23 cellular contexts compared by ENCODE assay signal in the genomic region with DNA sequence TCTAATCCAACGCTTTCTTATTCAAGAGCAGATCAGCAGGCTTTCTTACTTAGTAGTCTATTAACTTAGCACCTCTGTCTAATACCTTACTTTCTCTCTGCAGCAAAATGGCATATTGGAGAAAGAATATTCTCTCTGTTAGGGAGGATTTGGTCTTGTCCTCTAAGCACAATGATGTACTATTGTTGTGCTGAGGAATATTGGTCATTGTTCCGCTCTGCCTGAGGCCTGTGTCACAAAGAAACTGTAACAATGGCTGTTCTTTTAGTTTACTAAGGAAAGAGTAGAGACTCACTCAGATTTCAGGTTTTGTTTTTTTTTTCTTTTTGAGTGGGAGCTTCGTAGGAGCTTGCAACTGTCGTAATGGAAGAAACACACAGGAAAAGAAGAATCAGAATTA.
DNase-seq lines count a peak whose midpoint lies in the region; ATAC-seq and TF ChIP-seq lines count a peak whose summit lies in the region.
"Had no signal": no experiment of that assay in that cellular context is flagged by ENCODE, and none has a peak within 500 bp of the region (broad histone marks: within the 10 kb centered on the region; RNA-seq: fewer than 3 reads in every experiment).

No MANE protein-coding gene starts in this region.

- H3K27ac ChIP-seq in OCI-LY3 (ENCODE audit: low read length) (no peak overlapping the region), SK-N-SH (ENCODE audit: low read depth in 2 of 2, low read length in 1 of 2) (no peak overlapping the region)

- CTCF ChIA-PET in SK-N-SH (lab: Yijun Ruan, JAX): no interaction called here

- H3K9ac ChIP-seq in OCI-LY3 (ENCODE audit: low read length) (no peak overlapping the region), SK-N-SH (no peak overlapping the region)

- DNase-seq in Ammon's horn (ENCODE audit: low spot score) (peak; percentile 62), globus pallidus (ENCODE audit: low spot score) (peak; percentile 77), putamen (ENCODE audit: low spot score) (peak; percentile 38), SK-N-SH (no peak), NCI-H82 (lab: John Stamatoyannopoulos, UW) (no peak)
- DNase-seq: BE2C; Caco-2; CD4-positive, CD25-positive, alpha-beta regulatory T cell; DMS153; GDM1; Kasumi-1; MM.1S; NCI-H1092; NCI-H1436 treated with DMSO at 0.1 percent for 48 hours; NCI-H2029; NCI-H510A; NCI-H774; PC-3; RPMI8226; SIG-M5 had no signal

- H2AFZ ChIP-seq in OCI-LY3 (ENCODE audit: low read depth, low read length) (0 out of 2 replicates have a peak overlapping the region, but pooled peaks have one; percentile 33), SK-N-SH (ENCODE audit: low read depth) (no peak overlapping the region)

- H3K79me2 ChIP-seq in OCI-LY3 (ENCODE audit: low read length): no peaks in the 10 kb centered on the region
- no peaks in the 10 kb centered on the region for H3K79me2 ChIP-seq in SK-N-SH (ENCODE audit: insufficient read depth)

- H3K4me1 ChIP-seq in OCI-LY3 (ENCODE audit: low read length) (no peaks in the 10 kb centered on the region), SK-N-SH (ENCODE audit: control insufficient read depth in 1 of 2, insufficient read depth in 2 of 2, low read depth in 1 of 2, low read length in 1 of 2) (no peaks in the 10 kb centered on the region)
- H3K4me1 ChIP-seq: BE2C, Caco-2 had no signal

- WGBS in SK-N-SH (ENCODE audit: low lambda C conversion rate): 8% methylated on average over 4 of the region's 4 CpGs

- ATAC-seq in HG02981 (IDR thresholded peaks at IDR 0.05; ENCODE audit: unreplicated experiment): no peak
- ATAC-seq: HCT116, PC-3 had no signal

- H3K27me3 ChIP-seq in OCI-LY3 (ENCODE audit: low read depth, low read length): no peaks in the 10 kb centered on the region
- no peaks in the 10 kb centered on the region for H3K27me3 ChIP-seq in SK-N-SH (ENCODE audit: insufficient read depth)
- H3K27me3 ChIP-seq: BE2C had no signal

- POLR2A ChIA-PET in SK-N-SH (lab: Yijun Ruan, JAX): no interaction called here

- H3K36me3 ChIP-seq in OCI-LY3 (replicated peaks; ENCODE audit: low read depth, low read length): no peaks in the 10 kb centered on the region
- H3K36me3 ChIP-seq in SK-N-SH (replicated peaks in 1 of 2; ENCODE audit: control insufficient read depth in 1 of 2, insufficient read depth in 2 of 2, low read length in 1 of 2): no peaks in the 10 kb centered on the region
- H3K36me3 ChIP-seq: BE2C had no signal

- no peaks in the 10 kb centered on the region for H3K9me3 ChIP-seq in OCI-LY3 (ENCODE audit: insufficient read depth, low read length)
- no peaks in the 10 kb centered on the region for H3K9me3 ChIP-seq in SK-N-SH
- H3K9me3 ChIP-seq: BE2C, Caco-2 had no signal

- H3K9me2 ChIP-seq in SK-N-SH: no peaks in the 10 kb centered on the region

- H3F3A ChIP-seq in SK-N-SH (replicated peaks; ENCODE audit: insufficient read depth): no peaks in the 10 kb centered on the region

- TF ChIP-seq EP300 in SK-N-SH (IDR thresholded peaks at IDR 0.05; ENCODE audit: borderline replicate concordance in 1 of 2, low read depth in 1 of 2, low read length in 1 of 2): no peak

- TF ChIP-seq CTCF in OCI-LY3 (IDR thresholded peaks at IDR 0.05; ENCODE audit: low read depth, low read length) (no peak), SK-N-SH (IDR thresholded peaks at IDR 0.05) (no peak)

- no peak for TF ChIP-seq RAD21 in SK-N-SH (IDR thresholded peaks at IDR 0.05; ENCODE audit: low read length)

- no peak overlapping the region for H3K4me2 ChIP-seq in OCI-LY3 (ENCODE audit: low read length)
- no peak overlapping the region for H3K4me2 ChIP-seq in SK-N-SH

- H3K4me3 ChIP-seq in OCI-LY3 (ENCODE audit: low read length): no peak overlapping the region
- no peak overlapping the region for H3K4me3 ChIP-seq in SK-N-SH (ENCODE audit: low read depth in 2 of 2, low read length in 1 of 2)

- H4K20me1 ChIP-seq in OCI-LY3 (ENCODE audit: insufficient read depth, low read length) (no peaks in the 10 kb centered on the region), SK-N-SH (ENCODE audit: insufficient read depth) (no peaks in the 10 kb centered on the region)

TF ChIP-seq in SK-N-SH, 30 proteins besides CTCF, POLR2A, EP300 and RAD21:
- TF ChIP-seq MXI1 (IDR thresholded peaks at IDR 0.05; ENCODE audit: low read depth, low read length) (no peak), RXRA (IDR thresholded peaks at IDR 0.05; ENCODE audit: borderline replicate concordance, low read depth) (no peak), EZH2phosphoT487 (IDR thresholded peaks at IDR 0.05; ENCODE audit: borderline replicate concordance, low read depth) (no peak), SIN3A (IDR thresholded peaks at IDR 0.05; ENCODE audit: borderline replicate concordance, low read depth, low read length) (no peak), SMC3 (IDR thresholded peaks at IDR 0.05; ENCODE audit: low read depth, low read length) (no peak), TEAD4 (IDR thresholded peaks at IDR 0.05; ENCODE audit: borderline replicate concordance, insufficient read depth) (no peak), GABPA (IDR thresholded peaks at IDR 0.05; ENCODE audit: low read depth) (no peak), MEF2A (IDR thresholded peaks at IDR 0.05; ENCODE audit: borderline replicate concordance, low read depth) (no peak), FOXJ3 (CRISPR knock-in tag; IDR thresholded peaks at IDR 0.05) (no peak)
- TF ChIP-seq, protein P1, sequence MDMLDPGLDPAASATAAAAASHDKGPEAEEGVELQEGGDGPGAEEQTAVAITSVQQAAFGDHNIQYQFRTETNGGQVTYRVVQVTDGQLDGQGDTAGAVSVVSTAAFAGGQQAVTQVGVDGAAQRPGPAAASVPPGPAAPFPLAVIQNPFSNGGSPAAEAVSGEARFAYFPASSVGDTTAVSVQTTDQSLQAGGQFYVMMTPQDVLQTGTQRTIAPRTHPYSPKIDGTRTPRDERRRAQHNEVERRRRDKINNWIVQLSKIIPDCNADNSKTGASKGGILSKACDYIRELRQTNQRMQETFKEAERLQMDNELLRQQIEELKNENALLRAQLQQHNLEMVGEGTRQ (IDR thresholded peaks at IDR 0.05; ENCODE audit: borderline replicate concordance, low read depth, low read length): no peak

Comparison
In these comparisons a context has a peak if more than half of its experiments do, and no peak if none do; other contexts are left out.
1. DNase-seq: peak in Ammon's horn (single experiment), globus pallidus (single experiment) and putamen (single experiment); none in SK-N-SH (single experiment) and NCI-H82 (single experiment).